13 cellular contexts compared by ENCODE assay signal in the genomic region with DNA sequence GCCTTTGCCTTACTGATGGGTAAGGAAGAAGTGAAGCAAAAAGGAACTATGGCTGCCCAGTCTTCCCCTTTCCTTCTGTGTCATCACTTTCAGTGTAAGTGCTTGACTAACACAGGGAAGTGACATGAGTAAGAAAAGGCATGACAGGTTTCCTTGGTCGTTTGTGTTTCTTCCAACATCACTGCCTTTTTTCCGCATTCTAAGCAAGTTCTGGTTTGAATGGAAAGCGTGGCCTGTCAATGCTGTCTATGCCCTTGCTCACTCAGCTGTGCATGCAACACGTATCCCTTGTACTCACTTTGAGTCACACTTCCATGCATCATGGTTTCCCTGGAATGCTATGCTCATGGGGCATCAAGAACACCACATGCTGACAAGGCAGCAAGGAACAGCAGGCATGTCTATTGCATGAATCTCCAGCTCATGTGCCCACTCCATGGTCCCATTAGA.
DNase-seq lines count a peak whose midpoint lies in the region; ATAC-seq and TF ChIP-seq lines count a peak whose summit lies in the region.
"Had no signal": no experiment of that assay in that cellular context is flagged by ENCODE, and none has a peak within 500 bp of the region (broad histone marks: within the 10 kb centered on the region; RNA-seq: fewer than 3 reads in every experiment).

No MANE protein-coding gene starts in this region.

- no peaks in the 10 kb centered on the region for H3K36me3 Mint-ChIP-seq in activated naive CD4-positive, alpha-beta T cell treated with anti-CD3 and anti-CD28 coated beads, Interleukin-2, amount 50 U/mL, for 72 hours
- no peaks in the 10 kb centered on the region for H3K36me3 Mint-ChIP-seq in activated naive CD4-positive, alpha-beta T cell treated with anti-CD3 and anti-CD28 coated beads for 36 hours (ENCODE audit: low read depth)
- H3K36me3 Mint-ChIP-seq in activated T-helper 17 cell treated with anti-CD3 and anti-CD28 coated beads, Interleukin-2, amount 50 U/mL, for 72 hours (ENCODE audit: low read depth): no peaks in the 10 kb centered on the region
- H3K36me3 Mint-ChIP-seq in activated CD4-positive, alpha-beta T cell treated with anti-CD3 and anti-CD28 coated beads, Interleukin-2, amount 10 ng/mL, durations not matched to agents 24 days and 14 days (ENCODE audit: low read depth): no peaks in the 10 kb centered on the region

- no peak overlapping the region for H3K4me3 Mint-ChIP-seq in activated naive CD4-positive, alpha-beta T cell treated with anti-CD3 and anti-CD28 coated beads for 36 hours
- no peak overlapping the region for H3K4me3 Mint-ChIP-seq in activated T-helper 17 cell treated with anti-CD3 and anti-CD28 coated beads, Interleukin-2, amount 50 U/mL, for 72 hours
- H3K4me3 Mint-ChIP-seq in activated CD4-positive, alpha-beta T cell treated with anti-CD3 and anti-CD28 coated beads, Interleukin-2, amount 10 ng/mL, durations not matched to agents 24 days and 14 days: no peak overlapping the region

- H3K4me1 ChIP-seq in smooth muscle cell (ENCODE audit: low read depth): no peaks in the 10 kb centered on the region

- H3K9ac ChIP-seq in smooth muscle cell (ENCODE audit: low read depth): no peak overlapping the region

- no peaks in the 10 kb centered on the region for H3K9me3 ChIP-seq in smooth muscle cell (replicated peaks; ENCODE audit: low read depth)

- no peak overlapping the region for H3K27ac ChIP-seq in smooth muscle cell (ENCODE audit: low read depth)
- H3K27ac ChIP-seq: cardiac muscle cell, SK-N-MC had no signal

- no peaks in the 10 kb centered on the region for H3F3A ChIP-seq in smooth muscle cell (ENCODE audit: low read depth)

- no peaks in the 10 kb centered on the region for H3K27me3 ChIP-seq in smooth muscle cell (ENCODE audit: low read depth)
- H3K27me3 ChIP-seq: cardiac muscle cell had no signal

- CTCF ChIA-PET in activated naive CD4-positive, alpha-beta T cell treated with anti-CD3 and anti-CD28 coated beads for 36 hours (lab: Charles Lee): no interaction called here

- no peak overlapping the region for H3K4me2 ChIP-seq in smooth muscle cell

- no peaks in the 10 kb centered on the region for H3K36me3 ChIP-seq in smooth muscle cell (ENCODE audit: low read depth)
- H3K36me3 ChIP-seq: cardiac muscle cell had no signal

- no peaks in the 10 kb centered on the region for H3K9me3 Mint-ChIP-seq in activated naive CD4-positive, alpha-beta T cell treated with anti-CD3 and anti-CD28 coated beads, Interleukin-2, amount 50 U/mL, for 72 hours
- H3K9me3 Mint-ChIP-seq in activated naive CD4-positive, alpha-beta T cell treated with anti-CD3 and anti-CD28 coated beads for 36 hours: no peaks in the 10 kb centered on the region
- no peaks in the 10 kb centered on the region for H3K9me3 Mint-ChIP-seq in activated T-helper 17 cell treated with anti-CD3 and anti-CD28 coated beads, Interleukin-2, amount 50 U/mL, for 72 hours
- H3K9me3 Mint-ChIP-seq in activated CD4-positive, alpha-beta T cell treated with anti-CD3 and anti-CD28 coated beads, Interleukin-2, amount 10 ng/mL, durations not matched to agents 24 days and 14 days: no peaks in the 10 kb centered on the region

- no peak overlapping the region for H2AFZ ChIP-seq in smooth muscle cell (ENCODE audit: low read depth)

- no peak for TF ChIP-seq CTCF in smooth muscle cell (IDR thresholded peaks at IDR 0.05; ENCODE audit: borderline replicate concordance, insufficient read depth, poor library complexity, severe bottlenecking)

- 55% methylated on average over 4 of the region's 4 CpGs for WGBS in smooth muscle cell (ENCODE audit: low lambda C conversion rate)

- intact Hi-C loops in activated naive CD4-positive, alpha-beta T cell treated with anti-CD3 and anti-CD28 coated beads for 36 hours (cut with micrococcal nuclease): no loop called here
- intact Hi-C loops in activated CD4-positive, alpha-beta T cell treated with anti-CD3 and anti-CD28 coated beads, Interleukin-2, amount 10 ng/mL, durations not matched to agents 24 days and 14 days (cut with micrococcal nuclease): no loop called here

- H3K4me3 ChIP-seq in smooth muscle cell: no peak overlapping the region
- H3K4me3 ChIP-seq: cardiac muscle cell, SK-N-MC had no signal

- H3K4me1 Mint-ChIP-seq in activated naive CD4-positive, alpha-beta T cell treated with anti-CD3 and anti-CD28 coated beads for 36 hours (ENCODE audit: low read depth): no peaks in the 10 kb centered on the region
- no peaks in the 10 kb centered on the region for H3K4me1 Mint-ChIP-seq in activated T-helper 17 cell treated with anti-CD3 and anti-CD28 coated beads, Interleukin-2, amount 50 U/mL, for 72 hours
- H3K4me1 Mint-ChIP-seq in activated CD4-positive, alpha-beta T cell treated with anti-CD3 and anti-CD28 coated beads, Interleukin-2, amount 10 ng/mL, durations not matched to agents 24 days and 14 days: no peaks in the 10 kb centered on the region

- H3K27me3 Mint-ChIP-seq in activated naive CD4-positive, alpha-beta T cell treated with anti-CD3 and anti-CD28 coated beads for 36 hours (ENCODE audit: low read depth): no peaks in the 10 kb centered on the region
- no peaks in the 10 kb centered on the region for H3K27me3 Mint-ChIP-seq in activated T-helper 17 cell treated with anti-CD3 and anti-CD28 coated beads, Interleukin-2, amount 50 U/mL, for 72 hours
- peaks cover 7% of the 10 kb centered on the region for H3K27me3 Mint-ChIP-seq in activated CD4-positive, alpha-beta T cell treated with anti-CD3 and anti-CD28 coated beads, Interleukin-2, amount 10 ng/mL, durations not matched to agents 24 days and 14 days

- H4K20me1 ChIP-seq in smooth muscle cell (ENCODE audit: low read depth): no peaks in the 10 kb centered on the region

- no peak for DNase-seq in activated naive CD4-positive, alpha-beta T cell treated with anti-CD3 and anti-CD28 coated beads, Interleukin-2, amount 50 U/mL, for 72 hours (ENCODE audit: low spot score in 2 of 2)
- DNase-seq in activated naive CD4-positive, alpha-beta T cell treated with anti-CD3 and anti-CD28 coated beads for 36 hours: no peak
- peak; percentile 84 for DNase-seq in left kidney (ENCODE audit: low read depth, low spot score)
- DNase-seq in superior temporal gyrus (ENCODE audit: extremely low spot score): peak; percentile 18
- DNase-seq in activated CD4-positive, alpha-beta T cell treated with anti-CD3 and anti-CD28 coated beads, Interleukin-2, amount 10 ng/mL, durations not matched to agents 24 days and 14 days: no peak
- no peak for DNase-seq in smooth muscle cell (lab: John Stamatoyannopoulos, UW; ENCODE audit: unreplicated experiment)
- DNase-seq: activated CD4-positive, alpha-beta T cell treated with anti-CD3 and anti-CD28 coated beads for 1 hour; activated effector memory CD4-positive, alpha-beta T cell treated with Interleukin-2 at 50 U/mL for 16 hours; DND-41 had no signal

- H3K79me2 ChIP-seq in smooth muscle cell (ENCODE audit: low read depth): no peaks in the 10 kb centered on the region

- peak; percentile 29 to 46 for ATAC-seq in activated naive CD4-positive, alpha-beta T cell treated with anti-CD3 and anti-CD28 coated beads, Interleukin-2, amount 50 U/mL, for 72 hours
- ATAC-seq in activated T-helper 17 cell treated with anti-CD3 and anti-CD28 coated beads, Interleukin-2, amount 50 U/mL, for 72 hours (replicated peaks): peak; percentile 34
- ATAC-seq in GM18858 (IDR thresholded peaks at IDR 0.05; ENCODE audit: unreplicated experiment): no peak

- H3K27ac Mint-ChIP-seq in activated naive CD4-positive, alpha-beta T cell treated with anti-CD3 and anti-CD28 coated beads, Interleukin-2, amount 50 U/mL, for 72 hours: peak overlapping the region in 1 of 2 donors; percentile 9
- no peak overlapping the region for H3K27ac Mint-ChIP-seq in activated naive CD4-positive, alpha-beta T cell treated with anti-CD3 and anti-CD28 coated beads for 36 hours
- no peak overlapping the region for H3K27ac Mint-ChIP-seq in activated T-helper 17 cell treated with anti-CD3 and anti-CD28 coated beads, Interleukin-2, amount 50 U/mL, for 72 hours
- H3K27ac Mint-ChIP-seq in activated CD4-positive, alpha-beta T cell treated with anti-CD3 and anti-CD28 coated beads, Interleukin-2, amount 10 ng/mL, durations not matched to agents 24 days and 14 days: no peak overlapping the region

Comparison
In these comparisons a context has a peak if more than half of its experiments do, and no peak if none do; other contexts are left out.
1. DNase-seq: peak in left kidney (single experiment) and superior temporal gyrus (single experiment); none in activated naive CD4-positive, alpha-beta T cell treated with anti-CD3 and anti-CD28 coated beads, Interleukin-2, amount 50 U/mL, for 72 hours (0 of 2), activated naive CD4-positive, alpha-beta T cell treated with anti-CD3 and anti-CD28 coated beads for 36 hours (single experiment), activated CD4-positive, alpha-beta T cell treated with anti-CD3 and anti-CD28 coated beads, Interleukin-2, amount 10 ng/mL, durations not matched to agents 24 days and 14 days (single experiment) and smooth muscle cell (single experiment).